In genomic region chr19:37855098-37855497, GRCh38 we compare ENCODE assay signal across 10 cellular contexts. TPM values are rescaled to one million over a fixed set of nuclear protein-coding genes. Genes with fewer than 3 reads are reported as not detected.
DNase-seq lines count a peak whose midpoint lies in the region; ATAC-seq lines count a peak whose summit lies in the region.
"Had no signal": no experiment of that assay in that cellular context is flagged by ENCODE, and none has a peak within 500 bp of the region (broad histone marks: within the 10 kb centered on the region; RNA-seq: fewer than 3 reads in every experiment).

No MANE protein-coding gene starts in this region.

- no peak overlapping the region for H3K4me3 Mint-ChIP-seq in activated CD4-positive, alpha-beta memory T cell treated with anti-CD3 and anti-CD28 coated beads for 36 hours
- no peak overlapping the region for H3K4me3 Mint-ChIP-seq in activated CD4-positive, alpha-beta memory T cell treated with anti-CD3 and anti-CD28 coated beads, Interleukin-2, amount 10 ng/mL, durations not matched to agents 7 days and 5 days
- H3K4me3 Mint-ChIP-seq in stimulated activated naive CD8-positive, alpha-beta T cell treated with anti-CD3 and anti-CD28 coated beads, Interleukin-15, amount 100 ng/mL, for 72 hours = peak overlapping the region in 1 of 2 donors; percentile 3

- H3K36me3 Mint-ChIP-seq in activated CD4-positive, alpha-beta memory T cell treated with anti-CD3 and anti-CD28 coated beads for 36 hours = no peaks in the 10 kb centered on the region
- no peaks in the 10 kb centered on the region for H3K36me3 Mint-ChIP-seq in activated CD4-positive, alpha-beta memory T cell treated with anti-CD3 and anti-CD28 coated beads, Interleukin-2, amount 10 ng/mL, durations not matched to agents 7 days and 5 days (ENCODE audit: low read depth)

- peak; percentile 17 for DNase-seq in activated CD4-positive, alpha-beta memory T cell treated with anti-CD3 and anti-CD28 coated beads for 36 hours
- no peak for DNase-seq in activated CD4-positive, alpha-beta memory T cell treated with anti-CD3 and anti-CD28 coated beads, Interleukin-2, amount 10 ng/mL, durations not matched to agents 7 days and 5 days
- DNase-seq in amygdala (lab: John Stamatoyannopoulos, UW) = peak in 44 of 56 donors; percentile 0 to 66 (median 19)
- peak; percentile 29 for DNase-seq in inferior parietal cortex (ENCODE audit: extremely low spot score)
- peak; percentile 1 to 31 for DNase-seq in stimulated activated naive CD8-positive, alpha-beta T cell treated with anti-CD3 and anti-CD28 coated beads, Interleukin-15, amount 100 ng/mL, for 72 hours
- DNase-seq in NOMO-1 treated with dmso at 0.1 percent for 144 hours (lab: John Stamatoyannopoulos, UW; ENCODE audit: unreplicated experiment) = no peak
- DNase-seq in HK-2 (ENCODE audit: unreplicated experiment) = no peak

- H3K27ac Mint-ChIP-seq in activated CD4-positive, alpha-beta memory T cell treated with anti-CD3 and anti-CD28 coated beads for 36 hours = no peak overlapping the region
- no peak overlapping the region for H3K27ac Mint-ChIP-seq in activated CD4-positive, alpha-beta memory T cell treated with anti-CD3 and anti-CD28 coated beads, Interleukin-2, amount 10 ng/mL, durations not matched to agents 7 days and 5 days
- no peak overlapping the region for H3K27ac Mint-ChIP-seq in stimulated activated naive CD8-positive, alpha-beta T cell treated with anti-CD3 and anti-CD28 coated beads, Interleukin-15, amount 100 ng/mL, for 72 hours

- intact Hi-C loops in activated CD4-positive, alpha-beta memory T cell treated with anti-CD3 and anti-CD28 coated beads for 36 hours (cut with micrococcal nuclease) = no loop called here

- CTCF ChIA-PET in activated CD4-positive, alpha-beta memory T cell treated with anti-CD3 and anti-CD28 coated beads for 36 hours (lab: Charles Lee) = no interaction called here
- CTCF ChIA-PET in activated CD4-positive, alpha-beta memory T cell treated with anti-CD3 and anti-CD28 coated beads, Interleukin-2, amount 10 ng/mL, durations not matched to agents 7 days and 5 days (lab: Charles Lee) = no interaction called here

- POLR2A ChIA-PET in activated CD4-positive, alpha-beta memory T cell treated with anti-CD3 and anti-CD28 coated beads for 36 hours (lab: Charles Lee) = no interaction called here
- POLR2A ChIA-PET in activated CD4-positive, alpha-beta memory T cell treated with anti-CD3 and anti-CD28 coated beads, Interleukin-2, amount 10 ng/mL, durations not matched to agents 7 days and 5 days (lab: Charles Lee) = no interaction called here

- no peaks in the 10 kb centered on the region for H3K4me1 Mint-ChIP-seq in activated CD4-positive, alpha-beta memory T cell treated with anti-CD3 and anti-CD28 coated beads for 36 hours (ENCODE audit: low read depth)
- H3K4me1 Mint-ChIP-seq in activated CD4-positive, alpha-beta memory T cell treated with anti-CD3 and anti-CD28 coated beads, Interleukin-2, amount 10 ng/mL, durations not matched to agents 7 days and 5 days = no peaks in the 10 kb centered on the region
- no peaks in the 10 kb centered on the region for H3K4me1 Mint-ChIP-seq in stimulated activated naive CD8-positive, alpha-beta T cell treated with anti-CD3 and anti-CD28 coated beads, Interleukin-15, amount 100 ng/mL, for 72 hours

- no peak for ATAC-seq in stimulated activated naive CD8-positive, alpha-beta T cell treated with anti-CD3 and anti-CD28 coated beads, Interleukin-15, amount 100 ng/mL, for 72 hours
- ATAC-seq in HG03025 (IDR thresholded peaks at IDR 0.05; ENCODE audit: low FRiP score, unreplicated experiment) = no peak

- peaks cover 6% of the 10 kb centered on the region for H3K27me3 Mint-ChIP-seq in activated CD4-positive, alpha-beta memory T cell treated with anti-CD3 and anti-CD28 coated beads for 36 hours
- no peaks in the 10 kb centered on the region for H3K27me3 Mint-ChIP-seq in activated CD4-positive, alpha-beta memory T cell treated with anti-CD3 and anti-CD28 coated beads, Interleukin-2, amount 10 ng/mL, durations not matched to agents 7 days and 5 days
- H3K27me3 Mint-ChIP-seq in stimulated activated naive CD8-positive, alpha-beta T cell treated with anti-CD3 and anti-CD28 coated beads, Interleukin-15, amount 100 ng/mL, for 72 hours = no peaks in the 10 kb centered on the region

- H3K9me3 Mint-ChIP-seq in activated CD4-positive, alpha-beta memory T cell treated with anti-CD3 and anti-CD28 coated beads for 36 hours = peaks cover 2% of the 10 kb centered on the region
- peaks cover 12% of the 10 kb centered on the region for H3K9me3 Mint-ChIP-seq in activated CD4-positive, alpha-beta memory T cell treated with anti-CD3 and anti-CD28 coated beads, Interleukin-2, amount 10 ng/mL, durations not matched to agents 7 days and 5 days
- no peaks in the 10 kb centered on the region for H3K9me3 Mint-ChIP-seq in stimulated activated naive CD8-positive, alpha-beta T cell treated with anti-CD3 and anti-CD28 coated beads, Interleukin-15, amount 100 ng/mL, for 72 hours

RNA-seq across cellular contexts. Expression of gene WDR87, which starts 51.3 kb away (rescaled TPM):
- not detected for total RNA-seq in activated CD4-positive, alpha-beta memory T cell treated with anti-CD3 and anti-CD28 coated beads for 36 hours
- total RNA-seq in activated CD4-positive, alpha-beta memory T cell treated with anti-CD3 and anti-CD28 coated beads, Interleukin-2, amount 10 ng/mL, durations not matched to agents 7 days and 5 days = not detected
- total RNA-seq: ascending aorta, SK-MEL-5 had no signal

RNA-seq across cellular contexts. Expression of gene SIPA1L3, which starts 51.9 kb away (rescaled TPM):
- 10 to 100 TPM; 10.3 to 12.1 TPM for total RNA-seq in activated CD4-positive, alpha-beta memory T cell treated with anti-CD3 and anti-CD28 coated beads for 36 hours
- 10 to 100 TPM; 13.6 to 15.2 TPM for total RNA-seq in activated CD4-positive, alpha-beta memory T cell treated with anti-CD3 and anti-CD28 coated beads, Interleukin-2, amount 10 ng/mL, durations not matched to agents 7 days and 5 days

Comparison
In these comparisons a context has a peak if more than half of its experiments do, and no peak if none do; other contexts are left out.
1. DNase-seq: peak in activated CD4-positive, alpha-beta memory T cell treated with anti-CD3 and anti-CD28 coated beads for 36 hours (single experiment), amygdala (44 of 56), inferior parietal cortex (single experiment) and stimulated activated naive CD8-positive, alpha-beta T cell treated with anti-CD3 and anti-CD28 coated beads, Interleukin-15, amount 100 ng/mL, for 72 hours (2 of 2); none in activated CD4-positive, alpha-beta memory T cell treated with anti-CD3 and anti-CD28 coated beads, Interleukin-2, amount 10 ng/mL, durations not matched to agents 7 days and 5 days (single experiment), NOMO-1 treated with dmso at 0.1 percent for 144 hours (single experiment) and HK-2 (single experiment).